Comparison of ENCODE assay signal across 16 cellular contexts in the genomic region with DNA sequence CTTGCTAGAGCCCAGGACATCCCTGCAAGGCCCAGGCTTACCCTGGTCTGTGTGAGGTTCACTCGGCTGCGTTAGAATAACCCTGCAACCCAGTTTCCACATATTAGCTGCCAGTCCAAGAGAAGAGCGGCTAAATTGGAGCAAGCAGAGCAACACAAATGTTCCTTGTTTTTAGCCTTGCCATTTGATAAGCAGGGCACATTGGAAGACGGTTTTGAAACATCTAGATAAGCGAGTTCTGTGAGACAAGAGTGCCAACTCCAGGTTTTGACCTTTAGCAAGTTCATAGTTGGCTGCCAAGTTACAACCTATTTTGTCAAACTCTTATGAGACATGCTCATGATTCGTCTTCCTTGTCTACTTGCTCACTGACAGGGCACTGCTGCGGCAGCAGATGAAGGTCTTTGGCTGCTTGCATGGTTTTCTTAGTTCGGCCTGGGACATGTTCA. TPM values are rescaled to one million over a fixed set of nuclear protein-coding genes. Genes with fewer than 3 reads are reported as not detected.
A peak's percentile ranks its signal among the peaks of the same experiment; 100 is the strongest.
DNase-seq lines count a peak whose midpoint lies in the region; ATAC-seq, FAIRE-seq and TF ChIP-seq lines count a peak whose summit lies in the region.
"Had no signal": no experiment of that assay in that cellular context is flagged by ENCODE, and none has a peak within 500 bp of the region (broad histone marks: within the 10 kb centered on the region; RNA-seq: fewer than 3 reads in every experiment).

No MANE protein-coding gene starts in this region.

- no peaks in the 10 kb centered on the region for H3K9me3 Mint-ChIP-seq in activated CD8-positive, alpha-beta memory T cell treated with anti-CD3 and anti-CD28 coated beads, Interleukin-2, amount 10 ng/mL, durations not matched to agents 7 days and 5 days (ENCODE audit: low read depth)
- H3K9me3 Mint-ChIP-seq in activated T-helper 1 cell treated with anti-CD3 and anti-CD28 coated beads, Interleukin-12 subunit alpha, Interleukin-12 subunit beta, Interleukin-2, Interleukin-4 antibody, amounts not matched to agents 30 ng/mL and 10 ng/mL and 1 ng/mL, durations not matched to agents 14 hours and 24 hours and 36 hours: peaks cover 3% of the 10 kb centered on the region

- H3K4me3 ChIP-seq in left ventricle myocardium inferior (no peak overlapping the region), small intestine (ENCODE audit: low read depth in 1 of 2, low read length in 2 of 2) (no peak overlapping the region), mucosa of descending colon (no peak overlapping the region)
- H3K4me3 ChIP-seq: PC-9 had no signal

- H3K9me3 ChIP-seq in left ventricle myocardium inferior (replicated peaks): no peaks in the 10 kb centered on the region
- no peaks in the 10 kb centered on the region for H3K9me3 ChIP-seq in small intestine (ENCODE audit: control insufficient read depth, low read depth)
- H3K9me3 ChIP-seq in mucosa of descending colon: no peaks in the 10 kb centered on the region

- no peak overlapping the region for H3K4me3 Mint-ChIP-seq in activated CD8-positive, alpha-beta memory T cell treated with anti-CD3 and anti-CD28 coated beads, Interleukin-2, amount 10 ng/mL, durations not matched to agents 7 days and 5 days
- H3K4me3 Mint-ChIP-seq in activated T-helper 1 cell treated with anti-CD3 and anti-CD28 coated beads, Interleukin-12 subunit alpha, Interleukin-12 subunit beta, Interleukin-2, Interleukin-4 antibody, amounts not matched to agents 30 ng/mL and 10 ng/mL and 1 ng/mL, durations not matched to agents 14 hours and 24 hours and 36 hours: no peak overlapping the region
- H3K4me3 Mint-ChIP-seq: H9 had no signal

- H3K27ac Mint-ChIP-seq in activated CD8-positive, alpha-beta memory T cell treated with anti-CD3 and anti-CD28 coated beads, Interleukin-2, amount 10 ng/mL, durations not matched to agents 7 days and 5 days: peak overlapping the region; percentile 1
- H3K27ac Mint-ChIP-seq in activated T-helper 1 cell treated with anti-CD3 and anti-CD28 coated beads, Interleukin-12 subunit alpha, Interleukin-12 subunit beta, Interleukin-2, Interleukin-4 antibody, amounts not matched to agents 30 ng/mL and 10 ng/mL and 1 ng/mL, durations not matched to agents 14 hours and 24 hours and 36 hours: peak overlapping the region; percentile 37
- H3K27ac Mint-ChIP-seq: H9 had no signal

- ATAC-seq in activated CD8-positive, alpha-beta memory T cell treated with anti-CD3 and anti-CD28 coated beads, Interleukin-2, amount 10 ng/mL, durations not matched to agents 7 days and 5 days: no peak
- ATAC-seq in HG03108 (IDR thresholded peaks at IDR 0.05; ENCODE audit: unreplicated experiment) (no peak), GM18861 (IDR thresholded peaks at IDR 0.05; ENCODE audit: unreplicated experiment) (no peak), mucosa of descending colon (no peak)

- H3K27ac ChIP-seq in left ventricle myocardium inferior (replicated peaks) (peak overlapping the region; percentile 74), small intestine (ENCODE audit: low read depth in 1 of 2, low read length in 1 of 2) (no peak overlapping the region)
- H3K27ac ChIP-seq: PC-9 had no signal

- H3K4me1 Mint-ChIP-seq in activated CD8-positive, alpha-beta memory T cell treated with anti-CD3 and anti-CD28 coated beads, Interleukin-2, amount 10 ng/mL, durations not matched to agents 7 days and 5 days: peaks cover 29% of the 10 kb centered on the region
- peaks cover 58% of the 10 kb centered on the region for H3K4me1 Mint-ChIP-seq in activated T-helper 1 cell treated with anti-CD3 and anti-CD28 coated beads, Interleukin-12 subunit alpha, Interleukin-12 subunit beta, Interleukin-2, Interleukin-4 antibody, amounts not matched to agents 30 ng/mL and 10 ng/mL and 1 ng/mL, durations not matched to agents 14 hours and 24 hours and 36 hours (ENCODE audit: low read depth)

- WGBS in small intestine, 3 donors: 19 to 67% (median 39%) methylated on average over 8 of the region's 8 CpGs

- DNase-seq in activated CD8-positive, alpha-beta memory T cell treated with anti-CD3 and anti-CD28 coated beads, Interleukin-2, amount 10 ng/mL, durations not matched to agents 7 days and 5 days: no peak
- no peak for DNase-seq in activated CD8-positive, alpha-beta memory T cell treated with anti-CD3 and anti-CD28 coated beads for 24 hours
- DNase-seq in activated T-helper 1 cell treated with anti-CD3 and anti-CD28 coated beads, Interleukin-12 subunit alpha, Interleukin-12 subunit beta, Interleukin-2, Interleukin-4 antibody, amounts not matched to agents 30 ng/mL and 10 ng/mL and 1 ng/mL, durations not matched to agents 14 hours and 24 hours and 36 hours (ENCODE audit: low spot score): no peak
- DNase-seq in left ventricle myocardium inferior (no peak), small intestine (peak; percentile 86), mucosa of descending colon (no peak)
- DNase-seq: C1 segment of cervical spinal cord, EL, H9, MM.1S, NCI-H1105 treated with DMSO at 0.1 percent for 48 hours, NCI-H187, NCI-H446, PC-9 had no signal

- FAIRE-seq in small intestine (lab: Jason Lieb, UNC): no peak

- no peak for TF ChIP-seq CTCF in left ventricle myocardium inferior (IDR thresholded peaks at IDR 0.05; ENCODE audit: borderline replicate concordance)
- no peak for TF ChIP-seq CTCF in mucosa of descending colon (IDR thresholded peaks at IDR 0.05)

- H3K36me3 Mint-ChIP-seq in activated CD8-positive, alpha-beta memory T cell treated with anti-CD3 and anti-CD28 coated beads, Interleukin-2, amount 10 ng/mL, durations not matched to agents 7 days and 5 days: peaks cover 65% of the 10 kb centered on the region
- H3K36me3 Mint-ChIP-seq in activated T-helper 1 cell treated with anti-CD3 and anti-CD28 coated beads, Interleukin-12 subunit alpha, Interleukin-12 subunit beta, Interleukin-2, Interleukin-4 antibody, amounts not matched to agents 30 ng/mL and 10 ng/mL and 1 ng/mL, durations not matched to agents 14 hours and 24 hours and 36 hours (ENCODE audit: low read depth): peaks cover 46% of the 10 kb centered on the region

- CTCF ChIA-PET in activated CD8-positive, alpha-beta memory T cell treated with anti-CD3 and anti-CD28 coated beads, Interleukin-2, amount 10 ng/mL, durations not matched to agents 7 days and 5 days (lab: Charles Lee): interaction anchor here (1.2 to 1.5 kb wide), 2 partner anchors 10 to 15 kb away, joined by 3 read pairs; no protein-coding TSS in a partner anchor

- H3K27me3 ChIP-seq in left ventricle myocardium inferior (ENCODE audit: low read depth): no peaks in the 10 kb centered on the region
- H3K27me3 ChIP-seq in small intestine (ENCODE audit: control insufficient read depth in 2 of 2, insufficient read depth in 2 of 2, low read length in 2 of 2): no peaks in the 10 kb centered on the region

- H3K36me3 ChIP-seq in left ventricle myocardium inferior (peaks cover 3% of the 10 kb centered on the region), small intestine (ENCODE audit: control insufficient read depth in 2 of 2, insufficient read depth in 2 of 2, low read length in 2 of 2) (peaks cover 0 to 8% of the 10 kb centered on the region in 2 donors), mucosa of descending colon (ENCODE audit: low read depth) (no peaks in the 10 kb centered on the region)

- H3K4me1 ChIP-seq in left ventricle myocardium inferior (peaks cover 23% of the 10 kb centered on the region), small intestine (ENCODE audit: control insufficient read depth in 2 of 2, insufficient read depth in 1 of 2, low read depth in 1 of 2, low read length in 1 of 2) (peaks cover 2 to 4% of the 10 kb centered on the region in 2 donors), mucosa of descending colon (ENCODE audit: low read depth) (no peaks in the 10 kb centered on the region)

- intact Hi-C loops in activated T-helper 1 cell treated with anti-CD3 and anti-CD28 coated beads, Interleukin-12 subunit alpha, Interleukin-12 subunit beta, Interleukin-2, Interleukin-4 antibody, amounts not matched to agents 30 ng/mL and 10 ng/mL and 1 ng/mL, durations not matched to agents 14 hours and 24 hours and 36 hours (cut with micrococcal nuclease): loop anchor here (10.0 kb wide), 1 partner anchor 976 kb away; no protein-coding TSS in a partner anchor
- intact Hi-C loops in left ventricle myocardium inferior (cut with micrococcal nuclease) (no loop called here), mucosa of descending colon (cut with DNase I, micrococcal nuclease) (no loop called here)

- H3K27me3 Mint-ChIP-seq in activated CD8-positive, alpha-beta memory T cell treated with anti-CD3 and anti-CD28 coated beads, Interleukin-2, amount 10 ng/mL, durations not matched to agents 7 days and 5 days: no peaks in the 10 kb centered on the region
- H3K27me3 Mint-ChIP-seq in activated T-helper 1 cell treated with anti-CD3 and anti-CD28 coated beads, Interleukin-12 subunit alpha, Interleukin-12 subunit beta, Interleukin-2, Interleukin-4 antibody, amounts not matched to agents 30 ng/mL and 10 ng/mL and 1 ng/mL, durations not matched to agents 14 hours and 24 hours and 36 hours (ENCODE audit: insufficient read depth): no peaks in the 10 kb centered on the region

RNA-seq across cellular contexts. Expression of a gene that starts 23.5 kb away (rescaled TPM):
- 100 to 1,000 TPM; 106 to 115 TPM for total RNA-seq in activated CD8-positive, alpha-beta memory T cell treated with anti-CD3 and anti-CD28 coated beads, Interleukin-2, amount 10 ng/mL, durations not matched to agents 7 days and 5 days
- total RNA-seq in activated T-helper 1 cell treated with anti-CD3 and anti-CD28 coated beads, Interleukin-12 subunit alpha, Interleukin-12 subunit beta, Interleukin-2, Interleukin-4 antibody, amounts not matched to agents 30 ng/mL and 10 ng/mL and 1 ng/mL, durations not matched to agents 14 hours and 24 hours and 36 hours: 94.4 and 99.9 TPM in 2 replicates
- total RNA-seq in left ventricle myocardium inferior: 4.4 TPM
- 10 to 100 TPM; 35.8 to 52.4 (median 51.7) TPM for polyA plus RNA-seq in small intestine
- total RNA-seq in mucosa of descending colon: 10 to 100 TPM; 11.4 to 18.3 (median 12.0) TPM
